Comparison of ENCODE assay signal across 9 cellular contexts in the genomic region with DNA sequence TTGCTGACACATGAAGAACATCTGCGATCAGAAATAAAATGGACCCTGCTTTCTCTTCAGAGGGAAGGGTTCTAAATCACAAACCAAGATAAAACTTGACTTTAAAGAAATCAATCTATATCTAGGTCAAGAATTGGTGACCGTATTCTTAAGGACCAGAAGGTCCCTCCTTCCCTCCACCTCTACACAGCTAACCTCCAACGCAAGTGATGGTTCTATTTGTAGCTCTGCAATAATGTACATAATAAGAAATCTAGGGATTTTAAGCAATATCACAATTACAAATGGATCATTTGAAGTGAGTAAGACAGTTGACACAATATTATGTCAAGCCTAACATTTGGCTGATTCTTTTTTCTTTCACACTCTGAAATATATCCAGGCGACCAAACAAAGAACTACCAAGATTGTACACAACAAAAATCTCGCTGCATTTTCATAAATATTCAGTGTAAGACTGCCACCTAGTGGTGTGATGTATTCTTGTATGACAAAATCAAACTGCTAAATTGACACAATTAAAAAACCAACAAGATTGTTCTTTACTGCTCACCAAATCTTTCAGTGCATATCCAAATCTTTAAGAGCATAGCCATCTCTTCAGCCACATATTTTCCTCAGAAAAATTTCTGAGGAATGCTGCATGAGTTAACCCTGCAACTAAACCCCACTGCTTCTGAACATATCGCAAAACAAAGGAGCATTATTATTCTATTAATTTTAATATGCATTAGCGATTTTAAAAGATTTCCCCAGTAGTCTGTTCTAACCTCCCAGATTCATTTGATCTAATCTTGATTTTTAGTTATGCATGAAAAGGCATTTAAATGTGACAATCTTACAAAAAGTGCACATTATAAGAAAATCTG. TPM values are rescaled to one million over a fixed set of nuclear protein-coding genes. Genes with fewer than 3 reads are reported as not detected.
DNase-seq lines count a peak whose midpoint lies in the region; ATAC-seq, FAIRE-seq and TF ChIP-seq lines count a peak whose summit lies in the region.
"Had no signal": no experiment of that assay in that cellular context is flagged by ENCODE, and none has a peak within 500 bp of the region (broad histone marks: within the 10 kb centered on the region; RNA-seq: fewer than 3 reads in every experiment).

No MANE protein-coding gene starts in this region.

- FAIRE-seq in D721Med (lab: Jason Lieb, UNC) (peak; percentile 96), TTC549 (lab: Jason Lieb, UNC) (peak; percentile 90)

- ATAC-seq in GM18520 (IDR thresholded peaks at IDR 0.05; ENCODE audit: unreplicated experiment): no peak

- in situ Hi-C loops in HAP-1 (cut with MboI; ENCODE audit: low sequenced_read_pairs): loop anchor here (10.0 to 25.0 kb wide), 2 partner anchors 555 to 793 kb away; no protein-coding TSS in a partner anchor

- no peaks in the 10 kb centered on the region for H3K79me1 ChIP-seq in trophoblast cell (ENCODE audit: low read length)

- no peak overlapping the region for H4K91ac ChIP-seq in trophoblast cell (ENCODE audit: low read depth, low read length)

- no CpG with 5 or more reads among the region's 7 CpGs for WGBS in trophoblast cell (ENCODE audit: extremely low coverage, insufficient coverage, insufficient read length)

- H3K4me2 ChIP-seq in trophoblast cell (ENCODE audit: low read length): no peak overlapping the region

- H3K9ac ChIP-seq in trophoblast cell (ENCODE audit: low read length): no peak overlapping the region

- no peak overlapping the region for H2AFZ ChIP-seq in trophoblast cell (ENCODE audit: insufficient read depth, low read length, poor library complexity)

- peak; percentile 68 for TF ChIP-seq CTCF in D721Med (IDR thresholded peaks at IDR 0.05; ENCODE audit: insufficient read depth, missing control alignments)

- no peak overlapping the region for H2BK5ac ChIP-seq in trophoblast cell (ENCODE audit: low read depth, low read length, poor library complexity)

- no peak overlapping the region for H2BK120ac ChIP-seq in trophoblast cell (ENCODE audit: insufficient read depth, low read length, poor library complexity)

- H4K12ac ChIP-seq in trophoblast cell (ENCODE audit: low read depth, low read length): no peak overlapping the region

- H2BK12ac ChIP-seq in trophoblast cell (ENCODE audit: low read length): no peak overlapping the region

- H3K4me1 ChIP-seq in HAP-1 (no peaks in the 10 kb centered on the region), trophoblast cell (ENCODE audit: control insufficient read depth in 1 of 2, insufficient read depth in 2 of 2, low read length in 2 of 2) (peaks cover 5 to 6% of the 10 kb centered on the region in 2 experiments)

- H3K4me3 ChIP-seq in HAP-1: no peak overlapping the region
- no peak overlapping the region for H3K4me3 ChIP-seq in trophoblast cell (ENCODE audit: low read depth, low read length)

- H3K27me3 ChIP-seq in HAP-1 (ENCODE audit: low read depth): no peaks in the 10 kb centered on the region
- H3K27me3 ChIP-seq in trophoblast cell (ENCODE audit: insufficient read depth, low read length): no peaks in the 10 kb centered on the region

- no peaks in the 10 kb centered on the region for H3K79me2 ChIP-seq in trophoblast cell (ENCODE audit: control insufficient read depth, insufficient read depth, low read length, poor library complexity)

- no peaks in the 10 kb centered on the region for H3K9me3 ChIP-seq in HAP-1
- no peaks in the 10 kb centered on the region for H3K9me3 ChIP-seq in trophoblast cell (ENCODE audit: insufficient read depth, low read depth, low read length)

- peak; percentile 18 for DNase-seq in D721Med (ENCODE audit: insufficient read length, low spot score)
- peak; percentile 48 to 67 for DNase-seq in HAP-1 (ENCODE audit: low spot score in 2 of 2)
- peak; percentile 71 for DNase-seq in NCI-H2081 treated with DMSO at 0.1 percent for 48 hours (lab: John Stamatoyannopoulos, UW)
- DNase-seq in fibroblast of the conjunctiva (ENCODE audit: low read depth): peak; percentile 60
- peak; percentile 12 to 94 for DNase-seq in trophoblast cell
- no peak for DNase-seq in activated naive CD4-positive, alpha-beta T cell treated with anti-CD3 and anti-CD28 coated beads, Interleukin-2, amount 50 U/mL, for 16 hours
- DNase-seq: activated B cell treated with CpG ODN at 0.5 μM for 24 hours had no signal

- H3K4ac ChIP-seq in trophoblast cell (ENCODE audit: low read depth, low read length): no peak overlapping the region

- H3K27ac ChIP-seq in trophoblast cell (ENCODE audit: low read depth, low read length): no peak overlapping the region

- no peak overlapping the region for H4K8ac ChIP-seq in trophoblast cell (ENCODE audit: low read depth, low read length)

- no peak overlapping the region for H2AK5ac ChIP-seq in trophoblast cell (ENCODE audit: low read length)

- H3K36me3 ChIP-seq in HAP-1 (replicated peaks) (no peaks in the 10 kb centered on the region), trophoblast cell (ENCODE audit: control insufficient read depth in 1 of 2, insufficient read depth in 2 of 2, low read length in 2 of 2) (no peaks in the 10 kb centered on the region)

- H3K23ac ChIP-seq in trophoblast cell (ENCODE audit: low read length): no peak overlapping the region

- H3K14ac ChIP-seq in trophoblast cell (ENCODE audit: low read length): no peak overlapping the region

- H3K18ac ChIP-seq in trophoblast cell (ENCODE audit: low read length): no peak overlapping the region

RNA-seq across cellular contexts. Expression of gene ICA1, which starts 44.5 kb away (rescaled TPM):
- polyA plus RNA-seq in trophoblast cell (2013): 11.2 and 11.5 TPM in 2 replicates
